Comparison of ENCODE assay signal across 8 cellular contexts in genomic region chr12:52865090-52865944, GRCh38. TPM values are rescaled to one million over a fixed set of nuclear protein-coding genes. Genes with fewer than 3 reads are reported as not detected.
DNase-seq lines count a peak whose midpoint lies in the region; ATAC-seq and TF ChIP-seq lines count a peak whose summit lies in the region.

No MANE protein-coding gene starts in this region.

- peak; percentile 64 for DNase-seq in H4 (ENCODE audit: low spot score)
- peak; percentile 78 to 90 for DNase-seq in NCI-H526 (lab: John Stamatoyannopoulos, UW)
- peak; percentile 66 for DNase-seq in astrocyte of the spinal cord (ENCODE audit: low read depth, low spot score)
- peak; percentile 93 for DNase-seq in iPS-NIHi7 (ENCODE audit: extremely low spot score)
- DNase-seq in stimulated activated CD4-positive, alpha-beta T cell treated with anti-CD3 and anti-CD28 coated beads, Interleukin-2, amount 100 ng/mL, for 48 hours = peak; percentile 23 to 25

- no peak overlapping the region for H3K27ac ChIP-seq in C4-2B

- no peak overlapping the region for H3K4me3 ChIP-seq in astrocyte of the spinal cord (ENCODE audit: low read depth, low read length)

- in situ Hi-C loops in astrocyte of the spinal cord (cut with HindIII; ENCODE audit: low sequenced_read_pairs) = no loop called here

- peak; percentile 93 for TF ChIP-seq CTCF in C4-2B (conservative IDR thresholded peaks at IDR 0.05)
- TF ChIP-seq CTCF in astrocyte of the spinal cord (IDR thresholded peaks at IDR 0.05; ENCODE audit: low read depth, low read length) = peak; percentile 95

- no peak for ATAC-seq in GM21423 (IDR thresholded peaks at IDR 0.05; ENCODE audit: unreplicated experiment)
- no peak for ATAC-seq in GM18867 (IDR thresholded peaks at IDR 0.05; ENCODE audit: unreplicated experiment)

RNA-seq across cellular contexts. Expression of gene KRT78, which starts 16.5 kb away (rescaled TPM):
- total RNA-seq in H4 (2014; rRNA removed; shearing (Covaris generic)) = not detected in 2 replicates

RNA-seq across cellular contexts. Expression of gene KRT79, which starts 31.2 kb away (rescaled TPM):
- total RNA-seq in H4 (2014; rRNA removed; shearing (Covaris generic)) = not detected in 2 replicates

RNA-seq across cellular contexts. Expression of gene KRT8, which starts 39.6 kb away (rescaled TPM):
- total RNA-seq in H4 (2014; rRNA removed; shearing (Covaris generic)) = 20.7 and 27.7 TPM in 2 replicates

RNA-seq across cellular contexts. Expression of gene KRT4, which starts 51.4 kb away (rescaled TPM):
- not detected in 2 replicates for total RNA-seq in H4 (2014; rRNA removed; shearing (Covaris generic))

Comparison
In these comparisons a context has a peak if more than half of its experiments do, and no peak if none do; other contexts are left out.
1. DNase-seq: peak in every context shown above with its lines; median percentile 93 in iPS-NIHi7; 84 in NCI-H526; 66 in astrocyte of the spinal cord; 64 in H4; 24 in stimulated activated CD4-positive, alpha-beta T cell treated with anti-CD3 and anti-CD28 coated beads, Interleukin-2, amount 100 ng/mL, for 48 hours.